ENCODE assay signal across 32 cellular contexts in the genomic region with DNA sequence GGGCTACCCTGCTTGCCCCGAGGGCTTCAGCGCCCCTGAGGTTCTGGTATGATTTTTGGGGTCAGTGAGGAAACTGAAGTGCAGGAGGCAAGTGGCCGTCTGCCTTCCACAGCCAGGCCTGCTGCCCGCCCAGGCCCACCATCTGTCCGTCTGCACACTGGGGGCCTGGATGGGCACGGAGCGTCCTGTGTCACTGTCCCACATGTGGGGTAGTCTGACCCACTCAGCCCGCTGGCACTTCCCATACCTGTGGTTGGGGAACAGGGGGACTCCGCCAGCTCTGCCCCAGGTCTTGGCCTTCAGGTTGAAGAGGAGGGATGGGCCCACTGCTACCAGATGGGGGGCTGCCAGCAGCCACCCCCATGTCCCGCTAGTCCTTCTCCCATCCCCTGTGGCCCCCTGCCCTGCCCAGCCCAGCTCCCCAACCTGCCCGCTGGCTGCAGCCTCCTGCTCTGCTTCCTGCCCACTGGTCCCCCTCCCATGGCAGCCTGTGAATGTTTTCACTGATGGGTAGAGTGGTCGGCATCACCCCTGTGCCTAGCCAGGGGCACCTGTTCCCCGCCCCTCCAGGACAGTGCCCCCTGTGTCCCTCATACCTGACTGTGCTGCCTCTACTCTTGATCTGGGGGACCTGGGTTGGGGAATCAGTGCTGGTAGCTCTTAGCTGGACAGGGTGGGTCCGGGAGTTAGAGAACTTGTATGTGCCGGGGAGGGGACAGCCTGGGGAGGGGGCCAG. TPM values are rescaled to one million over a fixed set of nuclear protein-coding genes. Genes with fewer than 3 reads are reported as not detected.
A peak's percentile ranks its signal among the peaks of the same experiment; 100 is the strongest.
DNase-seq lines count a peak whose midpoint lies in the region; ATAC-seq and TF ChIP-seq lines count a peak whose summit lies in the region.
"Had no signal": no experiment of that assay in that cellular context is flagged by ENCODE, and none has a peak within 500 bp of the region (broad histone marks: within the 10 kb centered on the region; RNA-seq: fewer than 3 reads in every experiment).

No MANE protein-coding gene starts in this region.

- DNase-seq in left ventricle myocardium inferior (no peak), Right ventricle myocardium superior (no peak), esophagus muscularis mucosa (ENCODE audit: extremely low spot score) (no peak), neural crest cell (ENCODE audit: low read depth, low spot score) (no peak), tibial nerve (ENCODE audit: low spot score in 2 of 2) (no peak), NCI-H1105 treated with DMSO at 0.1 percent for 48 hours (lab: John Stamatoyannopoulos, UW) (no peak)
- DNase-seq: activated CD4-positive, alpha-beta T cell treated with anti-CD3 and anti-CD28 coated beads for 1 hour; activated T-cell treated with anti-CD3 and anti-CD28 coated beads for 4 hours; CD4-positive, alpha-beta memory T cell; DND-41; esophagus squamous epithelium; foreskin keratinocyte; GF-D8; Karpas-422; mammary epithelial cell; NCI-H1436; NCI-H345; NCI-H69; SHP77; stimulated activated CD4-positive, alpha-beta T cell treated with anti-CD3 and anti-CD28 coated beads, Interleukin-4, amount 100 ng/mL, for 1 hour; uterus had no signal

- H3K27me3 ChIP-seq in left ventricle myocardium inferior (ENCODE audit: low read depth) (no peaks in the 10 kb centered on the region), esophagus muscularis mucosa (no peaks in the 10 kb centered on the region), tibial nerve (no peaks in the 10 kb centered on the region)
- H3K27me3 ChIP-seq: ascending aorta, esophagus squamous epithelium, foreskin keratinocyte, neutrophil, right lobe of liver, uterus had no signal

- H3K4me3 ChIP-seq in left ventricle myocardium inferior (peak overlapping the region; percentile 60), esophagus muscularis mucosa (no peak overlapping the region), tibial nerve (peak overlapping the region in 1 of 4 donors; percentile 13)
- H3K4me3 ChIP-seq: ascending aorta, esophagus squamous epithelium, GM23338, right lobe of liver, thoracic aorta, uterus had no signal

- ATAC-seq in Right ventricle myocardium superior (ENCODE audit: poor library complexity) (no peak), GM21825 (IDR thresholded peaks at IDR 0.05; ENCODE audit: unreplicated experiment) (no peak), GM18907 (IDR thresholded peaks at IDR 0.05; ENCODE audit: unreplicated experiment) (no peak)
- ATAC-seq: activated naive CD4-positive, alpha-beta T cell treated with anti-CD3 and anti-CD28 coated beads, Interleukin-2, amount 50 U/mL, for 72 hours; foreskin keratinocyte; GM23338; HepG2 had no signal

- peaks cover 34% of the 10 kb centered on the region for H3K36me3 ChIP-seq in left ventricle myocardium inferior
- H3K36me3 ChIP-seq in esophagus muscularis mucosa = peaks cover 14 to 44% (median 29%) of the 10 kb centered on the region in 4 donors
- peaks cover 3 to 40% (median 12%) of the 10 kb centered on the region in 3 donors for H3K36me3 ChIP-seq in tibial nerve
- H3K36me3 ChIP-seq: uterus had no signal

- TF ChIP-seq EP300 in esophagus muscularis mucosa (IDR thresholded peaks at IDR 0.05) (no peak), tibial nerve (IDR thresholded peaks at IDR 0.05) (no peak)

- WGBS in esophagus muscularis mucosa = 91% methylated on average over 9 of the region's 15 CpGs
- WGBS in tibial nerve, 2 donors = 63 to 69% methylated on average over 14 to 15 of the region's 15 CpGs

- intact Hi-C loops in left ventricle myocardium inferior (cut with micrococcal nuclease) (no loop called here), Right ventricle myocardium superior (cut with DNase I) (loop anchor here (5.0 kb wide), 1 partner anchor 45 kb away; no protein-coding TSS in a partner anchor), esophagus muscularis mucosa (cut with DNase I) (loop anchor here (5.0 kb wide), 1 partner anchor 40 kb away; no protein-coding TSS in a partner anchor)

- no peak overlapping the region for H3K4me3 Mint-ChIP-seq in neural crest cell
- H3K4me3 Mint-ChIP-seq: CD4-positive, alpha-beta memory T cell; dendritic cell treated with granulocyte-macrophage colony-stimulating factor and Interleukin-4, amounts not matched to agents 40 ng/mL and 50 ng/mL, for 4 days; GM23338 had no signal

- no peaks in the 10 kb centered on the region for H3K27me3 Mint-ChIP-seq in neural crest cell (ENCODE audit: low read depth)
- H3K27me3 Mint-ChIP-seq: CD4-positive, alpha-beta memory T cell; dendritic cell treated with granulocyte-macrophage colony-stimulating factor and Interleukin-4, amounts not matched to agents 40 ng/mL and 50 ng/mL, for 4 days had no signal

- peaks cover 5% of the 10 kb centered on the region for H3K36me3 Mint-ChIP-seq in neural crest cell (ENCODE audit: low read depth)

- H3K4me1 ChIP-seq in left ventricle myocardium inferior (peaks cover 59% of the 10 kb centered on the region), esophagus muscularis mucosa (peaks cover 45 to 88% (median 75%) of the 10 kb centered on the region in 4 donors), tibial nerve (peaks cover 0 to 90% (median 58%) of the 10 kb centered on the region in 4 donors)
- H3K4me1 ChIP-seq: foreskin keratinocyte had no signal

- peaks cover 6% of the 10 kb centered on the region for H3K9me3 ChIP-seq in left ventricle myocardium inferior (replicated peaks)
- no peaks in the 10 kb centered on the region for H3K9me3 ChIP-seq in esophagus muscularis mucosa
- no peaks in the 10 kb centered on the region for H3K9me3 ChIP-seq in tibial nerve
- H3K9me3 ChIP-seq: ascending aorta, esophagus squamous epithelium, neutrophil, right lobe of liver, thoracic aorta, uterus had no signal

- TF ChIP-seq CTCF in left ventricle myocardium inferior (IDR thresholded peaks at IDR 0.05; ENCODE audit: borderline replicate concordance) (no peak), esophagus muscularis mucosa (IDR thresholded peaks at IDR 0.05) (no peak), neural crest cell (conservative IDR thresholded peaks at IDR 0.05) (no peak), tibial nerve (IDR thresholded peaks at IDR 0.05) (no peak)

- H3K4me1 Mint-ChIP-seq in neural crest cell = peaks cover 9% of the 10 kb centered on the region
- H3K4me1 Mint-ChIP-seq: GM23338 had no signal

- H3K9me3 Mint-ChIP-seq in neural crest cell = no peaks in the 10 kb centered on the region
- H3K9me3 Mint-ChIP-seq: activated naive CD4-positive, alpha-beta T cell treated with anti-CD3 and anti-CD28 coated beads, Interleukin-2, amount 50 U/mL, for 72 hours; dendritic cell treated with granulocyte-macrophage colony-stimulating factor and Interleukin-4, amounts not matched to agents 40 ng/mL and 50 ng/mL, for 4 days; GM23338 had no signal

- H3K27ac Mint-ChIP-seq in neural crest cell (ENCODE audit: unreplicated experiment) = peak overlapping the region; percentile 43
- H3K27ac Mint-ChIP-seq: activated naive CD4-positive, alpha-beta T cell treated with anti-CD3 and anti-CD28 coated beads, Interleukin-2, amount 50 U/mL, for 72 hours; activated T-helper 2 cell treated with anti-CD3 and anti-CD28 coated beads, Interferon-gamma antibody, Interleukin-2, Interleukin-4, amounts not matched to agents 10 μg/mL and 5 μg/mL and 100 μg/mL, durations not matched to agents 14 hours and 24 hours and 36 hours; dendritic cell treated with granulocyte-macrophage colony-stimulating factor and Interleukin-4, amounts not matched to agents 40 ng/mL and 50 ng/mL, for 4 days; GM23338 had no signal

- H3K27ac ChIP-seq in left ventricle myocardium inferior (replicated peaks) = peak overlapping the region; percentile 90
- H3K27ac ChIP-seq in esophagus muscularis mucosa (replicated peaks in 1 of 4) = peak overlapping the region; percentile 72 to 84 (median 74)
- H3K27ac ChIP-seq in tibial nerve = peak overlapping the region; percentile 77 to 95 (median 87)
- H3K27ac ChIP-seq: ascending aorta, foreskin keratinocyte, neutrophil had no signal

- no peak for TF ChIP-seq POLR2A in esophagus muscularis mucosa (IDR thresholded peaks at IDR 0.05; ENCODE audit: low read depth)
- TF ChIP-seq POLR2A in tibial nerve (IDR thresholded peaks at IDR 0.05) = no peak

RNA-seq across cellular contexts. Expression of gene PIAS4, which starts 9.5 kb away (rescaled TPM):
- total RNA-seq in left ventricle myocardium inferior (15.4 TPM), Right ventricle myocardium superior (16.7 TPM), esophagus muscularis mucosa (10 to 100 TPM; 16.6 to 34.1 (median 24.8) TPM), neural crest cell (49.6 and 58.8 TPM in 2 replicates), tibial nerve (10 to 100 TPM; 23.0 to 32.4 (median 26.3) TPM)

RNA-seq across cellular contexts. Expression of gene EEF2, which starts 31.8 kb away (rescaled TPM):
- total RNA-seq in left ventricle myocardium inferior (2,303 TPM), Right ventricle myocardium superior (1,974 TPM), esophagus muscularis mucosa (1,000 to 10,000 TPM; 2,280 to 3,286 (median 2,635) TPM), neural crest cell (2,663 and 2,725 TPM in 2 replicates), tibial nerve (1,000 to 10,000 TPM; 1,233 to 1,650 (median 1,549) TPM)

RNA-seq across cellular contexts. Expression of gene DAPK3, which starts 46.2 kb away (rescaled TPM):
- 74.6 TPM for total RNA-seq in left ventricle myocardium inferior
- 70.5 TPM for total RNA-seq in Right ventricle myocardium superior
- total RNA-seq in esophagus muscularis mucosa = 100 to 1,000 TPM; 140 to 226 (median 212) TPM
- 61.8 and 63.1 TPM in 2 replicates for total RNA-seq in neural crest cell
- total RNA-seq in tibial nerve = 10 to 100 TPM; 58.8 to 87.7 (median 70.3) TPM

RNA-seq across cellular contexts. Expression of gene ZBTB7A, which starts 49.6 kb away (rescaled TPM):
- 30.6 TPM for total RNA-seq in left ventricle myocardium inferior
- total RNA-seq in Right ventricle myocardium superior = 31.4 TPM
- 100 to 1,000 TPM in 2 of 4 donors, 10 to 100 TPM in 2; 71.9 to 137 (median 114) TPM for total RNA-seq in esophagus muscularis mucosa
- 15.2 and 15.7 TPM in 2 replicates for total RNA-seq in neural crest cell
- total RNA-seq in tibial nerve = 10 to 100 TPM; 64.9 to 97.7 (median 86.7) TPM
